In the genomic region with DNA sequence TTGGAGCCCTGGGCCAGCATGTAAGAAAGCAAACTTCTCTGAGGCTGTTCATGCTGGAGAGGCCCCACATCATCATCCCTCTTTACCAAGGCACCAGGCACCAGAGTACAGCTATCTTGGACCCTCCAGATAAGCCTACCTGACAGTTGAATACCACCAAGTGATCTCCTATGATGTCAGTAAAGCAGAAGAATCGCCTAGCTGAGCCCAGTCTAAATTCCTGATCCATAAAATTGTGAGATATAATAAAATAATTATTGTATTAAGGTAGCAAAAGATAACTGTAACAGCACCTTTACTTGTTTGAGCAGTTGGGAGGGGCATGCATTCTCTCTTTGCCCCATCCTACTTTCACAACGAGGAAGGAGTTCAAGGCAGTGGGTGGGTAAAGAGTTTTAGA, we compare ENCODE assay signal across 11 cellular contexts. TPM values are rescaled to one million over a fixed set of nuclear protein-coding genes. Genes with fewer than 3 reads are reported as not detected.
"Had no signal": no experiment of that assay in that cellular context is flagged by ENCODE, and none has a peak within 500 bp of the region (broad histone marks: within the 10 kb centered on the region; RNA-seq: fewer than 3 reads in every experiment).

No MANE protein-coding gene starts in this region.

- H3K36me3 ChIP-seq: HAP-1 had no signal

- H3K4me3 ChIP-seq: GM23248, HAP-1 had no signal

- H3K27ac Mint-ChIP-seq: H9, HFFc6 had no signal

- H3K27ac ChIP-seq: GM23248 had no signal

- ATAC-seq: HCT116 had no signal

- H3K4me3 Mint-ChIP-seq: H9, HFFc6 had no signal

- H3K9me3 ChIP-seq: HAP-1 had no signal

- FAIRE-seq: H1, H54 had no signal

- H2AFZ ChIP-seq: GM23248 had no signal

- H3K9ac ChIP-seq: GM23248 had no signal

- DNase-seq: GM23248, GOT3, H7, H9, HCEC 1CT, HFFc6 had no signal

RNA-seq across cellular contexts. Expression of gene UCP1, which starts 2.9 kb away (rescaled TPM):
- total RNA-seq: GM23248, H4, H9, HFFc6 had no signal
- polyA plus RNA-seq: GM23248 had no signal
